Comparison of ENCODE assay signal across 8 cellular contexts in the genomic region with DNA sequence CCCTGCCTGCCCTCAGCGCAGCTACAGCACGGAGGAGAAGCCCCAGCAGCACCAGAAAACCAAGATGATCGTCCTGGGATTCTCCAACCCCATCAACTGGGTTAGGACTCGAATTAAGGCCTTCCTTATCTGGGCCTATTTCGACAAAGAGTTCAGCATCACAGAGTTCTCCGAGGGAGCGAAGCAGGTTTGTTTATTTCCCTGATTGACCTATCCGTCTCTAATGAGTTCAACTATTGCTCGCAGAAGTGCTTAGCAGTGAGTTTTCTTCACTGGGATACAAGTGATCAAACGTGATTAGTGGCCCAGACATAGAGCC. TPM values are rescaled to one million over a fixed set of nuclear protein-coding genes. Genes with fewer than 3 reads are reported as not detected.
DNase-seq lines count a peak whose midpoint lies in the region; TF ChIP-seq lines count a peak whose summit lies in the region.

No MANE protein-coding gene starts in this region.

- DNase-seq in ELR (ENCODE audit: low read depth) = peak; percentile 25
- DNase-seq in dorsolateral prefrontal cortex = no peak
- peak; percentile 5 for DNase-seq in neural crest cell (ENCODE audit: low read depth, low spot score)
- no peak for DNase-seq in NCI-H1417 (lab: John Stamatoyannopoulos, UW)
- no peak for DNase-seq in HuH-7 (ENCODE audit: low spot score)
- no peak for DNase-seq in DMS153 (lab: John Stamatoyannopoulos, UW)
- DNase-seq in stimulated activated CD4-positive, alpha-beta T cell treated with anti-CD3 and anti-CD28 coated beads, Interleukin-15, amount 100 ng/mL, for 24 hours = no peak

- no peaks in the 10 kb centered on the region for H3K9me3 Mint-ChIP-seq in neural crest cell

- peak overlapping the region; percentile 89 for H3K27ac ChIP-seq in KMS-11
- H3K27ac ChIP-seq in dorsolateral prefrontal cortex = peak overlapping the region in 56 of 59 donors; percentile 82 to 99 (median 95)

- H3K4me3 ChIP-seq in KMS-11 (IDR thresholded peaks at IDR 0.05; ENCODE audit: insufficient read depth, low read depth, low read length) = peak overlapping the region; percentile 97
- peak overlapping the region; percentile 71 to 100 (median 93) for H3K4me3 ChIP-seq in dorsolateral prefrontal cortex

- peak overlapping the region; percentile 98 for H3K27ac Mint-ChIP-seq in neural crest cell (ENCODE audit: unreplicated experiment)

- H3K36me3 ChIP-seq in KMS-11 (ENCODE audit: insufficient read depth) = peaks cover 15% of the 10 kb centered on the region; the same call in 1 of the 2 replicates

- H3K36me3 Mint-ChIP-seq in neural crest cell (ENCODE audit: low read depth) = peaks cover 4% of the 10 kb centered on the region

- peaks cover 41% of the 10 kb centered on the region for H3K4me1 ChIP-seq in KMS-11 (ENCODE audit: low read depth, poor library complexity, severe bottlenecking)

- peak overlapping the region; percentile 89 for H3K9ac ChIP-seq in KMS-11

- TF ChIP-seq CTCF in KMS-11 (conservative IDR thresholded peaks at IDR 0.05; ENCODE audit: low read depth, low read length) (no peak), dorsolateral prefrontal cortex (IDR thresholded peaks at IDR 0.05 in 54 of 56, conservative IDR thresholded peaks at IDR 0.05 in 2 of 56; ENCODE audit: low read depth in 1 of 56, partially characterized antibody in 56 of 56) (no peak), neural crest cell (conservative IDR thresholded peaks at IDR 0.05) (no peak)

- intact Hi-C loops in dorsolateral prefrontal cortex (cut with DNase I) = no loop called here

- peaks cover 69% of the 10 kb centered on the region for H3K79me2 ChIP-seq in KMS-11 (ENCODE audit: insufficient read depth, low read depth)

- H4K20me1 ChIP-seq in KMS-11 (ENCODE audit: insufficient read depth) = no peaks in the 10 kb centered on the region

- peaks cover 45% of the 10 kb centered on the region for H3K4me1 Mint-ChIP-seq in neural crest cell

- H2AFZ ChIP-seq in KMS-11 (ENCODE audit: low read depth) = peak overlapping the region; percentile 82

- peak overlapping the region; percentile 72 for H3K4me2 ChIP-seq in KMS-11

- peak overlapping the region; percentile 100 for H3K4me3 Mint-ChIP-seq in neural crest cell

- H3K27me3 Mint-ChIP-seq in neural crest cell (ENCODE audit: low read depth) = no peaks in the 10 kb centered on the region

- no peaks in the 10 kb centered on the region for H3K27me3 ChIP-seq in KMS-11 (ENCODE audit: insufficient read depth, low read depth)
- no peaks in the 10 kb centered on the region for H3K27me3 ChIP-seq in dorsolateral prefrontal cortex

RNA-seq across cellular contexts. Expression of a gene that starts 0.6 kb away (rescaled TPM):
- 10 to 100 TPM; 11.3 to 32.2 (median 18.9) TPM for total RNA-seq in dorsolateral prefrontal cortex
- 23.1 and 24.2 TPM in 2 replicates for total RNA-seq in neural crest cell

RNA-seq across cellular contexts. Expression of a gene that starts 0.7 kb away (rescaled TPM):
- total RNA-seq in dorsolateral prefrontal cortex (10 to 100 TPM in 51 of 120 experiments, 1 to 10 TPM in 69; 6.1 to 14.7 (median 9.7) TPM), neural crest cell (10.6 TPM in 2 replicates)

RNA-seq across cellular contexts. Expression of a gene that starts 44.9 kb away (rescaled TPM):
- 10 to 100 TPM; 14.0 to 30.4 (median 21.6) TPM for total RNA-seq in dorsolateral prefrontal cortex
- 16.2 and 18.0 TPM in 2 replicates for total RNA-seq in neural crest cell

Comparison
In these comparisons a context has a peak if more than half of its experiments do, and no peak if none do; other contexts are left out.
1. DNase-seq: peak in ELR (single experiment) and neural crest cell (single experiment); none in dorsolateral prefrontal cortex (0 of 10), NCI-H1417 (0 of 3), HuH-7 (single experiment), DMS153 (single experiment) and stimulated activated CD4-positive, alpha-beta T cell treated with anti-CD3 and anti-CD28 coated beads, Interleukin-15, amount 100 ng/mL, for 24 hours (single experiment).